8 cellular contexts compared by ENCODE assay signal in the genomic region with DNA sequence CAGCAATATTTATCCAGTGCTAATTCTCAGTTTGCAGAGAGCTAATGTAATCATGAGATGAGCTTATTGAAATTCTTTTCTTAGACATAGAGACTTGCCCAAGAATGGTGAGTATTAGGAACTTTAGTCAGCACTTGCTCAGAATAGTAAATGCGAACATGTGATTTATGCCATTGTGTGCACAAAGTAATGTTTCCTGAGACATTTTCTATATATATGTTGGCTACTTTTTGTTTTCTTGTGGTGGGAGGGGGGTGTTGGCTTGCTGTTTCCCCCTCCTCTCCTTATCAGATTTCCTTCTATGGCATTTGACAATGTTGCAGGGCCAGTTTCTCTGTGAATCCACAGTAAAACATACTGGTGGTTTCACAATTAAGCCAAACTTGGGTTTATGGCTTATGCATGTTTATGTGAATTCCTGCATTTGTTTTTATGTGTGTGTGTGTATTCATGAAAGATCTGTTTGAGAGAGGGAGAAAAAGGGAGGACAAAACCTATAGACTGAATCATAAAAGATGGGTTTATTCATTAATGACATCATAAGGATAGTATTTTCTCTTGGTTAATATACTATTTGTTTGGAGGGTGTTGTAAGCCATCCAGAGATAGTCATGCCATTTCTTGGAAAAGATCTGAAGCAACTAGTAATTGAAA. TPM values are rescaled to one million over a fixed set of nuclear protein-coding genes. Genes with fewer than 3 reads are reported as not detected.
A peak's percentile ranks its signal among the peaks of the same experiment; 100 is the strongest.
DNase-seq lines count a peak whose midpoint lies in the region; ATAC-seq and TF ChIP-seq lines count a peak whose summit lies in the region.

No MANE protein-coding gene starts in this region.

- H3K4me3 Mint-ChIP-seq in activated T-cell treated with anti-CD3 and anti-CD28 coated beads, Interleukin-2, amount 50 U/mL, for 24 hours, result peak overlapping the region; percentile 40
- no peak overlapping the region for H3K4me3 Mint-ChIP-seq in activated CD8-positive, alpha-beta T cell treated with anti-CD3 and anti-CD28 coated beads, Interleukin-2, amount 10 ng/mL, durations not matched to agents 7 days and 5 days

- TF ChIP-seq CTCF in transverse colon (IDR thresholded peaks at IDR 0.05), result no peak

- no peak overlapping the region for H3K4me3 ChIP-seq in transverse colon

- H3K4me1 Mint-ChIP-seq in activated T-cell treated with anti-CD3 and anti-CD28 coated beads, Interleukin-2, amount 50 U/mL, for 24 hours (ENCODE audit: low read depth), result peaks cover 93% of the 10 kb centered on the region
- peaks cover 80% of the 10 kb centered on the region for H3K4me1 Mint-ChIP-seq in activated CD8-positive, alpha-beta T cell treated with anti-CD3 and anti-CD28 coated beads, Interleukin-2, amount 10 ng/mL, durations not matched to agents 7 days and 5 days (ENCODE audit: low read depth)

- intact Hi-C loops in transverse colon (cut with DNase I; ENCODE audit: low total_unique reads), result no loop called here

- peak overlapping the region; percentile 67 to 73 (median 72) for H3K27ac ChIP-seq in transverse colon

- TF ChIP-seq POLR2A in transverse colon (IDR thresholded peaks at IDR 0.05), result no peak

- peaks cover 82% of the 10 kb centered on the region for H3K36me3 Mint-ChIP-seq in activated T-cell treated with anti-CD3 and anti-CD28 coated beads, Interleukin-2, amount 50 U/mL, for 24 hours (ENCODE audit: low read depth)
- H3K36me3 Mint-ChIP-seq in activated CD8-positive, alpha-beta T cell treated with anti-CD3 and anti-CD28 coated beads, Interleukin-2, amount 10 ng/mL, durations not matched to agents 7 days and 5 days (ENCODE audit: low read depth), result peaks cover 51% of the 10 kb centered on the region

- CTCF ChIA-PET in activated CD8-positive, alpha-beta T cell treated with anti-CD3 and anti-CD28 coated beads, Interleukin-2, amount 10 ng/mL, durations not matched to agents 7 days and 5 days (lab: Charles Lee), result interaction anchor here (0.7 to 2.8 kb wide), 7 partner anchors 9 to 101 kb away, joined by 3 to 21 read pairs (median 6); partner anchors contain the start of gene ARID5B

- DNase-seq in activated T-cell treated with anti-CD3 and anti-CD28 coated beads, Interleukin-2, amount 50 U/mL, for 24 hours, result no peak
- no peak for DNase-seq in activated T-cell treated with anti-CD3 and anti-CD28 coated beads, Interleukin-2, amount 50 U/mL, for 1 hour
- no peak for DNase-seq in activated CD8-positive, alpha-beta T cell treated with anti-CD3 and anti-CD28 coated beads, Interleukin-2, amount 10 ng/mL, durations not matched to agents 7 days and 5 days
- DNase-seq in left kidney (ENCODE audit: low read depth, low spot score) (peak; percentile 47), transverse colon (no peak), NCI-H2029 (lab: John Stamatoyannopoulos, UW) (no peak), DMS53 treated with DMSO at 0.1 percent for 48 hours (lab: John Stamatoyannopoulos, UW; ENCODE audit: unreplicated experiment) (no peak)

- peaks cover 5 to 74% (median 38%) of the 10 kb centered on the region in 4 donors for H3K4me1 ChIP-seq in transverse colon

- TF ChIP-seq EP300 in transverse colon (IDR thresholded peaks at IDR 0.05; ENCODE audit: low read depth), result no peak

- no peaks in the 10 kb centered on the region for H3K36me3 ChIP-seq in transverse colon

- H3K27me3 Mint-ChIP-seq in activated T-cell treated with anti-CD3 and anti-CD28 coated beads, Interleukin-2, amount 50 U/mL, for 24 hours, result no peaks in the 10 kb centered on the region
- no peaks in the 10 kb centered on the region for H3K27me3 Mint-ChIP-seq in activated CD8-positive, alpha-beta T cell treated with anti-CD3 and anti-CD28 coated beads, Interleukin-2, amount 10 ng/mL, durations not matched to agents 7 days and 5 days (ENCODE audit: low read depth)

- H3K27ac Mint-ChIP-seq in activated T-cell treated with anti-CD3 and anti-CD28 coated beads, Interleukin-2, amount 50 U/mL, for 24 hours, result peak overlapping the region; percentile 97
- H3K27ac Mint-ChIP-seq in activated CD8-positive, alpha-beta T cell treated with anti-CD3 and anti-CD28 coated beads, Interleukin-2, amount 10 ng/mL, durations not matched to agents 7 days and 5 days, result peak overlapping the region; percentile 72

- no peak for ATAC-seq in activated CD8-positive, alpha-beta T cell treated with anti-CD3 and anti-CD28 coated beads, Interleukin-2, amount 10 ng/mL, durations not matched to agents 7 days and 5 days
- ATAC-seq in GM21515 (IDR thresholded peaks at IDR 0.05; ENCODE audit: unreplicated experiment), result no peak

- POLR2A ChIA-PET in activated CD8-positive, alpha-beta T cell treated with anti-CD3 and anti-CD28 coated beads, Interleukin-2, amount 10 ng/mL, durations not matched to agents 7 days and 5 days (lab: Charles Lee), result interaction anchor here (0.5 to 3.4 kb wide), 5 partner anchors 32 to 74 kb away, joined by 3 to 21 read pairs (median 5); no protein-coding TSS in a partner anchor

- no peaks in the 10 kb centered on the region for H3K27me3 ChIP-seq in transverse colon

- 46% methylated on average over 1 of the region's 1 CpG; no CpG with 5 or more reads in 1 of the 2 donors for WGBS in transverse colon (ENCODE audit: low coverage in 1 of 2), 2 donors

- in situ Hi-C loops in transverse colon (cut with MboI; ENCODE audit: low pct_ligation_motif_present in 1 of 4, low pct_unique_long_range_greater_than_20kb in 1 of 4, low sequenced_read_pairs in 3 of 4), result no loop called here

- H3K9me3 Mint-ChIP-seq in activated T-cell treated with anti-CD3 and anti-CD28 coated beads, Interleukin-2, amount 50 U/mL, for 24 hours, result peaks cover 7% of the 10 kb centered on the region
- H3K9me3 Mint-ChIP-seq in activated CD8-positive, alpha-beta T cell treated with anti-CD3 and anti-CD28 coated beads, Interleukin-2, amount 10 ng/mL, durations not matched to agents 7 days and 5 days (ENCODE audit: insufficient read depth), result no peaks in the 10 kb centered on the region

- no peaks in the 10 kb centered on the region for H3K9me3 ChIP-seq in transverse colon

RNA-seq across cellular contexts. Expression of gene ARID5B, which starts 36.3 kb away (rescaled TPM):
- 10 to 100 TPM; 18.0 to 21.6 TPM for total RNA-seq in activated CD8-positive, alpha-beta T cell treated with anti-CD3 and anti-CD28 coated beads, Interleukin-2, amount 10 ng/mL, durations not matched to agents 7 days and 5 days
- total RNA-seq in transverse colon, result 10 to 100 TPM; 17.7 to 54.6 (median 34.8) TPM
